ENCODE assay signal across 3 cellular contexts in the genomic region with DNA sequence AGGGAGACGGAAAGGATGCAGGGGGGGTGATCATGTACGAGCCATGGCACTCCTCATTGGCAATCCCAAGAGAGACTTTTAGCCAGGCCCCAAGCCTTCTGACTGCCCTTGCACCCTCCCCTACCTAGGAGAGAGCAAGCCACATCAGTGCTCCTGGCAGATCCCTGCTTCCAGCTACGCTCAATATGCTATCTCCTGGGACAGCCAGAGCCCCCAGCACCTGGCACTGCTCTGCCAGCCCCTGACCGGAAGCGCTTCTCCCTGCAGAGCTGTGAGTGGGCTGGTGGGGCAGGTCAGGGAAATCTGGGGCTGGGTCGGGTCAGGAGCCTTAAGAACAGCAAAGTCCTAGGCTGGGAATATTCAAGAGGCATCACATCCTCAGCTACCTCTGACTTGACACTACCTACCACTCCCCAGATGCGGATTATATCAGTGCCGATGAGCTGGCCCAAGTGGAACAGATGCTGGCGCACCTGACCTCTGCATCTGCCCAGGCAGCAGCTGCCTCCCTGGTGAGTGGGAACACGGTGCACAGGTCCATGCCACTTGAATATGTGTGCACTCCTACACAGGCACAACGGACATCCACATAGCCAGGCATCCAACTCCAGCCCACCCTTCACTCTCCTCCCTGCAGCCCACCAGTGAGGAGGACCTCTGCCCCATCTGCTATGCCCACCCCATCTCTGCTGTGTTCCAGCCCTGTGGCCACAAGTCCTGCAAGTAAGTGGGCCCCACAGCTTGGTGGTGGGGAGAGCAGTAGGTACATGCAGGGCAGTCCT.
TF ChIP-seq lines count a peak whose summit lies in the region.

No MANE protein-coding gene starts in this region.

TF ChIP-seq in SK-N-SH, 30 proteins besides CTCF, POLR2A, EP300 and RAD21:
- no peak for TF ChIP-seq MAX (IDR thresholded peaks at IDR 0.05; ENCODE audit: low read depth)
- no peak for TF ChIP-seq GABPA (IDR thresholded peaks at IDR 0.05; ENCODE audit: low read depth)
- TF ChIP-seq SMC3 (IDR thresholded peaks at IDR 0.05; ENCODE audit: low read depth, low read length), result no peak
- no peak for TF ChIP-seq TAF1 (IDR thresholded peaks at IDR 0.05; ENCODE audit: borderline replicate concordance, low read depth, low read length)
- no peak for TF ChIP-seq NRF1 (IDR thresholded peaks at IDR 0.05; ENCODE audit: low read depth, low read length)
- TF ChIP-seq RFX5 (IDR thresholded peaks at IDR 0.05; ENCODE audit: low read length), result no peak
- no peak for TF ChIP-seq JUND (IDR thresholded peaks at IDR 0.05)
- TF ChIP-seq YY1 (IDR thresholded peaks at IDR 0.05; ENCODE audit: low read depth), result no peak
- TF ChIP-seq POLR2AphosphoS5 (IDR thresholded peaks at IDR 0.05; ENCODE audit: low read depth, low read length), result no peak
- no peak for TF ChIP-seq NFIC (IDR thresholded peaks at IDR 0.05; ENCODE audit: borderline replicate concordance)
TF ChIP-seq in SK-N-SH: peak in this region for 0.

TF ChIP-seq in SK-N-SH treated with all-trans-retinoic acid at 6 μM for 48 hours, 23 proteins besides CTCF, POLR2A, EP300 and RAD21 (continued from another document):
- TF ChIP-seq ZFP3 (CRISPR knock-in tag; IDR thresholded peaks at IDR 0.05), result no peak
- no peak for TF ChIP-seq ZNF565 (CRISPR knock-in tag; conservative IDR thresholded peaks at IDR 0.05; ENCODE audit: low read depth)
- no peak for TF ChIP-seq TCF4 (CRISPR knock-in tag; IDR thresholded peaks at IDR 0.05; ENCODE audit: borderline replicate concordance)
- no peak for TF ChIP-seq TSHZ2 (CRISPR knock-in tag; IDR thresholded peaks at IDR 0.05)
- no peak for TF ChIP-seq SNAI2 (CRISPR knock-in tag; IDR thresholded peaks at IDR 0.05)
- TF ChIP-seq OSR1 (CRISPR knock-in tag; IDR thresholded peaks at IDR 0.05), result no peak
- TF ChIP-seq PPARA (CRISPR knock-in tag; IDR thresholded peaks at IDR 0.05; ENCODE audit: borderline replicate concordance), result no peak
- no peak for TF ChIP-seq ZFP30 (CRISPR knock-in tag; IDR thresholded peaks at IDR 0.05)
- no peak for TF ChIP-seq CSRNP3 (CRISPR knock-in tag; IDR thresholded peaks at IDR 0.05)
- no peak for TF ChIP-seq ESRRG (CRISPR knock-in tag; IDR thresholded peaks at IDR 0.05)
- no peak for TF ChIP-seq PATZ1 (CRISPR knock-in tag; IDR thresholded peaks at IDR 0.05; ENCODE audit: borderline replicate concordance)
- TF ChIP-seq, protein P1, sequence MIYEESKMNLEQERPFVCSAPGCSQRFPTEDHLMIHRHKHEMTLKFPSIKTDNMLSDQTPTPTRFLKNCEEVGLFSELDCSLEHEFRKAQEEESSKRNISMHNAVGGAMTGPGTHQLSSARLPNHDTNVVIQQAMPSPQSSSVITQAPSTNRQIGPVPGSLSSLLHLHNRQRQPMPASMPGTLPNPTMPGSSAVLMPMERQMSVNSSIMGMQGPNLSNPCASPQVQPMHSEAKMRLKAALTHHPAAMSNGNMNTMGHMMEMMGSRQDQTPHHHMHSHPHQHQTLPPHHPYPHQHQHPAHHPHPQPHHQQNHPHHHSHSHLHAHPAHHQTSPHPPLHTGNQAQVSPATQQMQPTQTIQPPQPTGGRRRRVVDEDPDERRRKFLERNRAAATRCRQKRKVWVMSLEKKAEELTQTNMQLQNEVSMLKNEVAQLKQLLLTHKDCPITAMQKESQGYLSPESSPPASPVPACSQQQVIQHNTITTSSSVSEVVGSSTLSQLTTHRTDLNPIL (CRISPR knock-in tag; IDR thresholded peaks at IDR 0.05; ENCODE audit: low read depth), result no peak

TF ChIP-seq in HCT116, 20 proteins besides CTCF, POLR2A, EP300 and RAD21:
- TF ChIP-seq FOSL1 (IDR thresholded peaks at IDR 0.05; ENCODE audit: low read depth) (no peak), POLR2AphosphoS5 (IDR thresholded peaks at IDR 0.05; ENCODE audit: low read depth, low read length) (peak; percentile 27; the same call in 1 of the 2 replicates)
